10 cellular contexts compared by ENCODE assay signal in the genomic region with DNA sequence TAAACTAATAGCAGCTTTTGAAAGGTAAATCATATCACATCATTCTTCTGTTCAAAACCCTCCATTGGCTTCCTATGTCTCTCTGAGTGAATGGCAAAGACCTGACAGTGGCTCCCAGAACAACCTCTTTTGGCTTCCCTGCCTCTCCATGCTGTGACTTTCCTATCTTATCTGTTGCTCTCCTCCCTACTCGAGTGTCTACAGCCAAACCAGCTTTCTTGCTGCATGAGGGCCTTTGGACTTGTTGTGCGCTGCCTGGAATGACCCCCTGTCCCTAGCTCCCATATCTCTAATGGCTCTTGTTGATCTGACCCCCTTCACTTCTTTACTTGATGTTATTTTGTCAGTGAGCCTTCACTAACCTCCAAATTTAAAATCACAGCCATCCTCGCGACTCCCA. TPM values are rescaled to one million over a fixed set of nuclear protein-coding genes. Genes with fewer than 3 reads are reported as not detected.
DNase-seq lines count a peak whose midpoint lies in the region; ATAC-seq and TF ChIP-seq lines count a peak whose summit lies in the region.
"Had no signal": no experiment of that assay in that cellular context is flagged by ENCODE, and none has a peak within 500 bp of the region (broad histone marks: within the 10 kb centered on the region; RNA-seq: fewer than 3 reads in every experiment).

No MANE protein-coding gene starts in this region.

- intact Hi-C loops in OCI-LY7 (cut with micrococcal nuclease; ENCODE audit: unreplicated experiment) = loop anchor here (1.0 kb wide), 1 partner anchor 9 kb away; no protein-coding TSS in a partner anchor

- peaks cover 5% of the 10 kb centered on the region; the same call in 1 of the 2 replicates for H4K20me1 ChIP-seq in OCI-LY7 (ENCODE audit: insufficient read depth, low read length)
- H4K20me1 ChIP-seq in neural progenitor cell (ENCODE audit: low read depth) = peaks cover 50% of the 10 kb centered on the region

- peaks cover 38% of the 10 kb centered on the region for H3K4me1 Mint-ChIP-seq in T-helper 1 cell treated with Interleukin-12 subunit alpha and Interleukin-12 subunit beta and Interleukin-4 antibody, amounts not matched to agents 30 μg/mL and 1 μg/mL, for 36 hours (ENCODE audit: low read depth)
- H3K4me1 Mint-ChIP-seq in neural progenitor cell = peaks cover 27% of the 10 kb centered on the region

- H3K27ac ChIP-seq in OCI-LY7 (ENCODE audit: low read depth, low read length, poor library complexity, severe bottlenecking) (peak overlapping the region; percentile 83), neural progenitor cell (no peak overlapping the region), substantia nigra (ENCODE audit: low read depth, low read length, poor library complexity, severe bottlenecking) (no peak overlapping the region)

- peaks cover 26% of the 10 kb centered on the region for H3F3A ChIP-seq in neural progenitor cell (ENCODE audit: low read depth)

- H3K9me3 ChIP-seq in OCI-LY7 (ENCODE audit: low read length) = no peaks in the 10 kb centered on the region
- H3K9me3 ChIP-seq in endocrine pancreas (ENCODE audit: control insufficient read depth, low read length) = no peaks in the 10 kb centered on the region
- H3K9me3 ChIP-seq in neural progenitor cell (ENCODE audit: low read depth) = no peaks in the 10 kb centered on the region

- H2AFZ ChIP-seq in OCI-LY7 (ENCODE audit: low read length) = no peak overlapping the region
- no peak overlapping the region for H2AFZ ChIP-seq in neural progenitor cell (replicated peaks)

- no peaks in the 10 kb centered on the region for H3K36me3 ChIP-seq in OCI-LY7 (ENCODE audit: insufficient read depth, low read length)
- H3K36me3 ChIP-seq in endocrine pancreas (ENCODE audit: control insufficient read depth, insufficient read depth, low read length) = no peaks in the 10 kb centered on the region
- H3K36me3 ChIP-seq in neural progenitor cell = no peaks in the 10 kb centered on the region

- POLR2A ChIA-PET in OCI-LY7 (lab: Charles Lee) = interaction anchor here (0.8 to 2.7 kb wide), 6 partner anchors 9 to 130 kb away, joined by 3 to 22 read pairs (median 4); no protein-coding TSS in a partner anchor

- H3K27me3 ChIP-seq in endocrine pancreas (ENCODE audit: control insufficient read depth, insufficient read depth, low read length) (no peaks in the 10 kb centered on the region), neural progenitor cell (peaks cover 12% of the 10 kb centered on the region)

- H3K4me2 ChIP-seq in OCI-LY7 (ENCODE audit: low read length) (peak overlapping the region; percentile 99), neural progenitor cell (peak overlapping the region; percentile 97)

- H3K4me3 Mint-ChIP-seq in T-helper 1 cell treated with Interleukin-12 subunit alpha and Interleukin-12 subunit beta and Interleukin-4 antibody, amounts not matched to agents 30 μg/mL and 1 μg/mL, for 36 hours = peak overlapping the region; percentile 76
- H3K4me3 Mint-ChIP-seq in neural progenitor cell = peak overlapping the region; percentile 65

- peaks cover 3% of the 10 kb centered on the region for H3K27me3 Mint-ChIP-seq in T-helper 1 cell treated with Interleukin-12 subunit alpha and Interleukin-12 subunit beta and Interleukin-4 antibody, amounts not matched to agents 30 μg/mL and 1 μg/mL, for 36 hours (ENCODE audit: low read depth)
- H3K27me3 Mint-ChIP-seq in neural progenitor cell (ENCODE audit: insufficient read depth, low read depth) = peaks cover 10% of the 10 kb centered on the region

- peaks cover 3% of the 10 kb centered on the region for H3K9me3 Mint-ChIP-seq in T-helper 1 cell treated with Interleukin-12 subunit alpha and Interleukin-12 subunit beta and Interleukin-4 antibody, amounts not matched to agents 30 μg/mL and 1 μg/mL, for 36 hours
- H3K9me3 Mint-ChIP-seq in neural progenitor cell = no peaks in the 10 kb centered on the region

- CTCF ChIA-PET in OCI-LY7 (lab: Charles Lee; ENCODE audit: unreplicated experiment) = interaction anchor here (1.3 kb wide), 1 partner anchor 213 kb away, joined by 3 read pairs; no protein-coding TSS in a partner anchor

- H3K9ac ChIP-seq in endocrine pancreas (ENCODE audit: control insufficient read depth, insufficient read depth, low read length) (no peak overlapping the region), neural progenitor cell (no peak overlapping the region)

- TF ChIP-seq CTCF in OCI-LY7 (conservative IDR thresholded peaks at IDR 0.05; ENCODE audit: low read length) = 0 out of 2 replicates have a peak, but pooled peaks have one; percentile 9
- TF ChIP-seq CTCF in neural progenitor cell (IDR thresholded peaks at IDR 0.05) = no peak
- no peak for TF ChIP-seq CTCF in omental fat pad (IDR thresholded peaks at IDR 0.05)

- H3K36me3 Mint-ChIP-seq in T-helper 1 cell treated with Interleukin-12 subunit alpha and Interleukin-12 subunit beta and Interleukin-4 antibody, amounts not matched to agents 30 μg/mL and 1 μg/mL, for 36 hours (ENCODE audit: low read depth) = peaks cover 20% of the 10 kb centered on the region
- H3K36me3 Mint-ChIP-seq in neural progenitor cell = peaks cover 7% of the 10 kb centered on the region

- ATAC-seq in omental fat pad (ENCODE audit: low FRiP score) = no peak
- ATAC-seq: left colon had no signal

- DNase-seq in T-helper 1 cell = no peak
- DNase-seq in OCI-LY7 (ENCODE audit: low spot score) = no peak
- no peak for DNase-seq in neural progenitor cell (ENCODE audit: low spot score)
- no peak for DNase-seq in substantia nigra (lab: John Stamatoyannopoulos, UW)
- DNase-seq in omental fat pad (ENCODE audit: low spot score) = no peak
- no peak for DNase-seq in GF-D8 (lab: John Stamatoyannopoulos, UW)
- DNase-seq: ACHN, left colon had no signal

- no peaks in the 10 kb centered on the region for H3K9me2 ChIP-seq in OCI-LY7 (ENCODE audit: insufficient read depth, low read length)

- H3K4me1 ChIP-seq in OCI-LY7 (ENCODE audit: insufficient read depth, low read length, poor library complexity, severe bottlenecking) (peaks cover 47% of the 10 kb centered on the region), endocrine pancreas (ENCODE audit: control insufficient read depth, insufficient read depth, low read length) (no peaks in the 10 kb centered on the region), neural progenitor cell (peaks cover 13% of the 10 kb centered on the region)

- H3K79me2 ChIP-seq in OCI-LY7 (ENCODE audit: insufficient read depth, low read depth, low read length) (peaks cover 65% of the 10 kb centered on the region), neural progenitor cell (ENCODE audit: low read depth) (peaks cover 69% of the 10 kb centered on the region)

- no TSS peak for BruUV-seq in OCI-LY7 (replicated peaks; lab: Mats Ljungman, UMichigan)

- peak overlapping the region; percentile 37 for H3K27ac Mint-ChIP-seq in T-helper 1 cell treated with Interleukin-12 subunit alpha and Interleukin-12 subunit beta and Interleukin-4 antibody, amounts not matched to agents 30 μg/mL and 1 μg/mL, for 36 hours
- no peak overlapping the region for H3K27ac Mint-ChIP-seq in neural progenitor cell

- peak overlapping the region; percentile 92 for H3K4me3 ChIP-seq in OCI-LY7 (ENCODE audit: low read depth, low read length, poor library complexity, severe bottlenecking)
- H3K4me3 ChIP-seq in endocrine pancreas (ENCODE audit: control insufficient read depth, insufficient read depth, low read length) = peak overlapping the region; percentile 94
- no peak overlapping the region for H3K4me3 ChIP-seq in neural progenitor cell

RNA-seq across cellular contexts. Expression of a gene that starts 2.5 kb away (rescaled TPM):
- 131 and 150 TPM in 2 replicates for total RNA-seq in OCI-LY7 (2014; rRNA removed; shearing (Covaris generic))
- total RNA-seq in OCI-LY7 (2022) = 212 and 232 TPM in 2 replicates
- 88.1 and 105 TPM in 2 replicates for total RNA-seq in neural progenitor cell (ENCODE audit: low replicate concordance)
- 100 to 1,000 TPM; 162 to 274 (median 207) TPM for total RNA-seq in omental fat pad
